ENCODE assay signal across 11 cellular contexts in the genomic region with DNA sequence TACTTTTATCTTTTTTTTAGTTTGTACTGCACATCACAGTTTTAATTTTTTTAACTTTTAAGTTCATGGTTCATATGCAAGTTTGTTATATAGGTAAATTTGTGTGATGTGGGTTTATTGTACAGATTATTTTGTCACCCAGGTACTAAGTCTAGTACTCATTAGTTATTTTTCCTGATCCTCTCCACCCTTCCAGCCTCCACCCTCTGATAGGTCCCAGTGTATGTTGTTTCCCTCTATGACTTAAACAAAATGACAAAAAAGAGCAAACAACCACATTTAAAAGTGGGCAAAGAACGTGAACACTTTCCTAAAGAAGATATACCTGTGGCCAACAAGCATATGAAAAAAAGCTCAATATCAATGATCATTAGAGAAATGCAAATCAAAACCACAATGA.
"Had no signal": no experiment of that assay in that cellular context is flagged by ENCODE, and none has a peak within 500 bp of the region (broad histone marks: within the 10 kb centered on the region; RNA-seq: fewer than 3 reads in every experiment).

No MANE protein-coding gene starts in this region.

- H3K4me3 ChIP-seq: GM23248, GM23338, HAP-1 had no signal

- H3K4me2 ChIP-seq: GM23338 had no signal

- ATAC-seq: GM23338, HCT116 had no signal

- H3K4me1 ChIP-seq: HAP-1 had no signal

- H3K36me3 ChIP-seq: HAP-1 had no signal

- FAIRE-seq: H1, H54 had no signal

- H3K27ac ChIP-seq: GM23248 had no signal

- DNase-seq: GM23248, GOT3, H7, H9, HCEC 1CT, HFFc6 had no signal

- H3K9me3 ChIP-seq: HAP-1 had no signal
